Comparison of ENCODE assay signal across 21 cellular contexts in genomic region chr5:148906968-148907367, GRCh38.
DNase-seq lines count a peak whose midpoint lies in the region; ATAC-seq, FAIRE-seq and TF ChIP-seq lines count a peak whose summit lies in the region.
"Had no signal": no experiment of that assay in that cellular context is flagged by ENCODE, and none has a peak within 500 bp of the region (broad histone marks: within the 10 kb centered on the region; RNA-seq: fewer than 3 reads in every experiment).

No MANE protein-coding gene starts in this region.

- H3K4ac ChIP-seq in IMR-90 (ENCODE audit: low read depth, low read length) = no peak overlapping the region

- dilution Hi-C loops in IMR-90 (cut with HindIII; ENCODE audit: low sequenced_read_pairs, unreplicated experiment) = no loop called here

- no peaks in the 10 kb centered on the region for H3K27me3 Mint-ChIP-seq in stimulated activated naive CD8-positive, alpha-beta T cell treated with anti-CD3 and anti-CD28 coated beads, Interleukin-15, amount 100 ng/mL, for 72 hours
- no peaks in the 10 kb centered on the region for H3K27me3 Mint-ChIP-seq in activated T-helper 17 cell treated with anti-CD3 and anti-CD28 coated beads, Interleukin-2, amount 50 U/mL, for 72 hours

- H3K23ac ChIP-seq in IMR-90 (ENCODE audit: low read depth, low read length) = no peak overlapping the region

- H3K4me1 ChIP-seq in IMR-90 (ENCODE audit: control insufficient read depth, insufficient read depth, low read length) = peaks cover 19% of the 10 kb centered on the region
- H3K4me1 ChIP-seq: Caco-2 had no signal

- H3K56ac ChIP-seq in IMR-90 (ENCODE audit: extremely low read depth, insufficient read depth, low read length) = no peak overlapping the region

- no peak overlapping the region for H3K4me3 ChIP-seq in IMR-90 (ENCODE audit: insufficient read depth, low read depth, low read length)
- no peak overlapping the region for H3K4me3 ChIP-seq in brain microvascular endothelial cell (ENCODE audit: low read depth, low read length)
- H3K4me3 ChIP-seq: GM23248 had no signal

- TF ChIP-seq CTCF in IMR-90 (conservative IDR thresholded peaks at IDR 0.05; ENCODE audit: low read depth, low read length) (no peak), brain microvascular endothelial cell (IDR thresholded peaks at IDR 0.05; ENCODE audit: low read depth, low read length, missing control alignments) (no peak), D721Med (IDR thresholded peaks at IDR 0.05; ENCODE audit: insufficient read depth, missing control alignments) (no peak)

- H2AK5ac ChIP-seq in IMR-90 (ENCODE audit: low read depth, low read length) = no peak overlapping the region

- H2BK120ac ChIP-seq in IMR-90 (ENCODE audit: low read depth, low read length) = no peak overlapping the region; the same call in 1 of the 2 replicates

- in situ Hi-C loops in IMR-90 (cut with MboI; ENCODE audit: low sequenced_read_pairs) (no loop called here), brain microvascular endothelial cell (cut with HindIII; ENCODE audit: low pct_ligation_motif_present, low sequenced_read_pairs) (no loop called here)

- no peaks in the 10 kb centered on the region for H4K20me1 ChIP-seq in IMR-90 (ENCODE audit: insufficient read depth, low read length)

- H3K79me1 ChIP-seq in IMR-90 (ENCODE audit: low read depth in 1 of 2, low read length in 2 of 2) = peaks cover 0 to 18% of the 10 kb centered on the region in 2 experiments; a peak in 1 of 4 replicates

- POLR2A ChIA-PET in IMR-90 (lab: Charles Lee; ENCODE audit: unreplicated experiment) = no interaction called here

- peaks cover 30% of the 10 kb centered on the region for H3K9me1 ChIP-seq in IMR-90 (ENCODE audit: insufficient read depth, low read length)

- H3K27ac ChIP-seq in IMR-90 (ENCODE audit: insufficient read depth, low read length) = no peak overlapping the region
- no peak overlapping the region for H3K27ac ChIP-seq in brain microvascular endothelial cell
- H3K27ac ChIP-seq: GM23248 had no signal

- 82% methylated on average over 2 of the region's 3 CpGs; no CpG with 5 or more reads in 1 of the 2 experiments for WGBS in IMR-90 (ENCODE audit: extremely low coverage in 2 of 2, insufficient read length in 1 of 2), 2 experiments

- H4K5ac ChIP-seq in IMR-90 (ENCODE audit: low read depth, low read length) = no peak overlapping the region

- no peak overlapping the region for H3K18ac ChIP-seq in IMR-90 (ENCODE audit: low read depth, low read length)

- no peak overlapping the region for H2BK5ac ChIP-seq in IMR-90 (ENCODE audit: low read depth, low read length, poor library complexity, severe bottlenecking)

- no peak for TF ChIP-seq POLR2A in IMR-90 (IDR thresholded peaks at IDR 0.05; ENCODE audit: low read depth, low read length)

- H3K9ac ChIP-seq in IMR-90 (ENCODE audit: low read depth, low read length) = no peak overlapping the region
- H3K9ac ChIP-seq: GM23248 had no signal

- H3K27me3 ChIP-seq in IMR-90 (ENCODE audit: control insufficient read depth, insufficient read depth, low read length) = no peaks in the 10 kb centered on the region
- no peaks in the 10 kb centered on the region for H3K27me3 ChIP-seq in brain microvascular endothelial cell (replicated peaks)

- no peak overlapping the region for H2BK15ac ChIP-seq in IMR-90 (ENCODE audit: low read depth, low read length)

- no peak overlapping the region for H4K8ac ChIP-seq in IMR-90 (ENCODE audit: low read depth in 2 of 2, low read length in 2 of 2)

- H3K14ac ChIP-seq in IMR-90 (replicated peaks; ENCODE audit: low read depth, low read length) = 0 out of 2 replicates have a peak overlapping the region, but pooled peaks have one; percentile 21

- H2AK9ac ChIP-seq in IMR-90 (replicated peaks; ENCODE audit: low read depth, low read length, poor library complexity) = no peak overlapping the region

- H3K9me3 ChIP-seq in IMR-90 (ENCODE audit: control insufficient read depth, insufficient read depth, low read length) = no peaks in the 10 kb centered on the region
- H3K9me3 ChIP-seq: Caco-2 had no signal

- H4K91ac ChIP-seq in IMR-90 (ENCODE audit: insufficient read depth, low read depth, low read length) = no peak overlapping the region

- no peak overlapping the region for H3K4me3 Mint-ChIP-seq in stimulated activated naive CD8-positive, alpha-beta T cell treated with anti-CD3 and anti-CD28 coated beads, Interleukin-15, amount 100 ng/mL, for 72 hours
- H3K4me3 Mint-ChIP-seq in activated T-helper 17 cell treated with anti-CD3 and anti-CD28 coated beads, Interleukin-2, amount 50 U/mL, for 72 hours = no peak overlapping the region
- H3K4me3 Mint-ChIP-seq in stimulated activated effector memory CD8-positive, alpha-beta T cell treated with anti-CD3 and anti-CD28 coated beads, Interleukin-12 subunit alpha, Interleukin-12 subunit beta, amount 100 ng/mL, for 72 hours = no peak overlapping the region
- H3K4me3 Mint-ChIP-seq: CD4-positive, CD25-positive, alpha-beta regulatory T cell; CD8-positive, alpha-beta T cell had no signal

- H3K9me3 Mint-ChIP-seq in stimulated activated naive CD8-positive, alpha-beta T cell treated with anti-CD3 and anti-CD28 coated beads, Interleukin-15, amount 100 ng/mL, for 72 hours = no peaks in the 10 kb centered on the region
- H3K9me3 Mint-ChIP-seq in activated T-helper 17 cell treated with anti-CD3 and anti-CD28 coated beads, Interleukin-2, amount 50 U/mL, for 72 hours = no peaks in the 10 kb centered on the region
- no peaks in the 10 kb centered on the region for H3K9me3 Mint-ChIP-seq in stimulated activated effector memory CD8-positive, alpha-beta T cell treated with anti-CD3 and anti-CD28 coated beads, Interleukin-12 subunit alpha, Interleukin-12 subunit beta, amount 100 ng/mL, for 72 hours
- H3K9me3 Mint-ChIP-seq: CD4-positive, CD25-positive, alpha-beta regulatory T cell; CD8-positive, alpha-beta T cell had no signal

- no TSS peak for BruUV-seq in IMR-90 (replicated peaks; lab: Mats Ljungman, UMichigan)

- intact Hi-C loops in IMR-90 (cut with micrococcal nuclease) = no loop called here

- H2BK20ac ChIP-seq in IMR-90 (ENCODE audit: low read depth, low read length) = no peak overlapping the region

- peaks cover 6% of the 10 kb centered on the region for H3K4me1 Mint-ChIP-seq in stimulated activated naive CD8-positive, alpha-beta T cell treated with anti-CD3 and anti-CD28 coated beads, Interleukin-15, amount 100 ng/mL, for 72 hours
- H3K4me1 Mint-ChIP-seq in activated T-helper 17 cell treated with anti-CD3 and anti-CD28 coated beads, Interleukin-2, amount 50 U/mL, for 72 hours = peaks cover 9% of the 10 kb centered on the region
- H3K4me1 Mint-ChIP-seq in stimulated activated effector memory CD8-positive, alpha-beta T cell treated with anti-CD3 and anti-CD28 coated beads, Interleukin-12 subunit alpha, Interleukin-12 subunit beta, amount 100 ng/mL, for 72 hours = peaks cover 40% of the 10 kb centered on the region

- CTCF ChIA-PET in IMR-90 (lab: Yijun Ruan, JAX) = no interaction called here

- no peak overlapping the region for H3K4me2 ChIP-seq in IMR-90 (ENCODE audit: low read depth, low read length)

- no peaks in the 10 kb centered on the region for H3K36me3 Mint-ChIP-seq in activated T-helper 17 cell treated with anti-CD3 and anti-CD28 coated beads, Interleukin-2, amount 50 U/mL, for 72 hours (ENCODE audit: low read depth)
- no peaks in the 10 kb centered on the region for H3K36me3 Mint-ChIP-seq in stimulated activated effector memory CD8-positive, alpha-beta T cell treated with anti-CD3 and anti-CD28 coated beads, Interleukin-12 subunit alpha, Interleukin-12 subunit beta, amount 100 ng/mL, for 72 hours
- H3K36me3 Mint-ChIP-seq: CD4-positive, CD25-positive, alpha-beta regulatory T cell; CD8-positive, alpha-beta T cell had no signal

- H2AFZ ChIP-seq in IMR-90 (replicated peaks; ENCODE audit: low read length, poor library complexity) = no peak overlapping the region
- H2AFZ ChIP-seq: GM23248 had no signal

- peak; percentile 37 for ATAC-seq in stimulated activated naive CD8-positive, alpha-beta T cell treated with anti-CD3 and anti-CD28 coated beads, Interleukin-15, amount 100 ng/mL, for 72 hours
- no peak for ATAC-seq in stimulated activated naive CD8-positive, alpha-beta T cell treated with anti-CD3 and anti-CD28 coated beads, Interleukin-15, Interleukin-2, amounts not matched to agents 100 U/mL and 50 U/mL, for 24 hours
- ATAC-seq in IMR-90 (ENCODE audit: low read depth) = no peak
- ATAC-seq in activated T-helper 17 cell treated with anti-CD3 and anti-CD28 coated beads, Interleukin-2, amount 50 U/mL, for 72 hours (replicated peaks) = peak; percentile 26
- ATAC-seq in stimulated activated effector memory CD8-positive, alpha-beta T cell treated with anti-CD3 and anti-CD28 coated beads, Interleukin-12 subunit alpha, Interleukin-12 subunit beta, amount 100 ng/mL, for 72 hours = peak; percentile 80
- ATAC-seq: CD8-positive, alpha-beta T cell had no signal

- no peaks in the 10 kb centered on the region for H3K36me3 ChIP-seq in IMR-90 (ENCODE audit: control insufficient read depth, insufficient read depth, low read length)
- no peaks in the 10 kb centered on the region for H3K36me3 ChIP-seq in brain microvascular endothelial cell (replicated peaks)

- DNase-seq in stimulated activated naive CD8-positive, alpha-beta T cell treated with anti-CD3 and anti-CD28 coated beads, Interleukin-15, amount 100 ng/mL, for 72 hours = no peak
- DNase-seq in stimulated activated naive CD8-positive, alpha-beta T cell treated with anti-CD3 and anti-CD28 coated beads, Interleukin-15, Interleukin-2, amounts not matched to agents 100 U/mL and 50 U/mL, for 24 hours = no peak
- DNase-seq in IMR-90 (no peak), brain microvascular endothelial cell (no peak), cerebellum (ENCODE audit: low spot score) (no peak), D721Med (ENCODE audit: insufficient read length, low spot score) (no peak)
- peak in 1 of 2 donors; percentile 40 for DNase-seq in stimulated activated effector memory CD8-positive, alpha-beta T cell treated with anti-CD3 and anti-CD28 coated beads, Interleukin-12 subunit alpha, Interleukin-12 subunit beta, amount 100 ng/mL, for 72 hours (ENCODE audit: low spot score in 2 of 2)
- DNase-seq: C1 segment of cervical spinal cord; Caco-2; CD4-positive, CD25-positive, alpha-beta regulatory T cell; CD8-positive, alpha-beta T cell; DMS53; DMS79 treated with DMSO at 0.1 percent for 48 hours; GF-D8; GM23248; H7; HCEC 1CT had no signal

- no peak for TF ChIP-seq RAD21 in IMR-90 (IDR thresholded peaks at IDR 0.05; ENCODE audit: low read length)

- FAIRE-seq in D721Med (lab: Jason Lieb, UNC) = no peak
- FAIRE-seq: GM12891, GM18507, H1 had no signal

- H3K27ac Mint-ChIP-seq in stimulated activated naive CD8-positive, alpha-beta T cell treated with anti-CD3 and anti-CD28 coated beads, Interleukin-15, amount 100 ng/mL, for 72 hours = peak overlapping the region in 1 of 2 donors; percentile 11
- no peak overlapping the region for H3K27ac Mint-ChIP-seq in activated T-helper 17 cell treated with anti-CD3 and anti-CD28 coated beads, Interleukin-2, amount 50 U/mL, for 72 hours
- H3K27ac Mint-ChIP-seq in stimulated activated effector memory CD8-positive, alpha-beta T cell treated with anti-CD3 and anti-CD28 coated beads, Interleukin-12 subunit alpha, Interleukin-12 subunit beta, amount 100 ng/mL, for 72 hours = peak overlapping the region; percentile 27
- H3K27ac Mint-ChIP-seq: CD8-positive, alpha-beta T cell had no signal

TF ChIP-seq in IMR-90, 13 proteins besides CTCF, POLR2A, EP300 and RAD21 (continues in another document):
- no peak for TF ChIP-seq BHLHE40 (IDR thresholded peaks at IDR 0.05; ENCODE audit: low read depth, low read length)
- TF ChIP-seq RFX5 (IDR thresholded peaks at IDR 0.05; ENCODE audit: low read depth, low read length) = no peak

Comparison
In these comparisons a context has a peak if more than half of its experiments do, and no peak if none do; other contexts are left out.
1. ATAC-seq: peak in stimulated activated naive CD8-positive, alpha-beta T cell treated with anti-CD3 and anti-CD28 coated beads, Interleukin-15, amount 100 ng/mL, for 72 hours (single experiment), activated T-helper 17 cell treated with anti-CD3 and anti-CD28 coated beads, Interleukin-2, amount 50 U/mL, for 72 hours (single experiment) and stimulated activated effector memory CD8-positive, alpha-beta T cell treated with anti-CD3 and anti-CD28 coated beads, Interleukin-12 subunit alpha, Interleukin-12 subunit beta, amount 100 ng/mL, for 72 hours (single experiment); none in stimulated activated naive CD8-positive, alpha-beta T cell treated with anti-CD3 and anti-CD28 coated beads, Interleukin-15, Interleukin-2, amounts not matched to agents 100 U/mL and 50 U/mL, for 24 hours (single experiment) and IMR-90 (single experiment).